Comparison of ENCODE assay signal across 16 cellular contexts in genomic region chr11:132838621-132839020, GRCh38.
A peak's percentile ranks its signal among the peaks of the same experiment; 100 is the strongest.
DNase-seq lines count a peak whose midpoint lies in the region; FAIRE-seq and TF ChIP-seq lines count a peak whose summit lies in the region.
"Had no signal": no experiment of that assay in that cellular context is flagged by ENCODE, and none has a peak within 500 bp of the region (broad histone marks: within the 10 kb centered on the region; RNA-seq: fewer than 3 reads in every experiment).

No MANE protein-coding gene starts in this region.

- H3K27me3 Mint-ChIP-seq in activated naive CD8-positive, alpha-beta T cell treated with anti-CD3 and anti-CD28 coated beads for 36 hours: no peaks in the 10 kb centered on the region
- H3K27me3 Mint-ChIP-seq: activated B cell treated with CpG ODN at 0.5 μM for 24 hours; activated naive CD8-positive, alpha-beta T cell treated with anti-CD3 and anti-CD28 coated beads, Interleukin-2, amount 10 ng/mL, durations not matched to agents 7 days and 5 days; natural killer cell treated with Interleukin-12 subunit alpha and Interleukin-12 subunit beta and Interleukin-15 and Interleukin-18, amount 100 ng/mL, for 72 hours had no signal

- no peak overlapping the region for H3K27ac Mint-ChIP-seq in activated naive CD8-positive, alpha-beta T cell treated with anti-CD3 and anti-CD28 coated beads for 36 hours
- H3K27ac Mint-ChIP-seq: activated B cell treated with CpG ODN at 0.5 μM for 24 hours; activated naive CD8-positive, alpha-beta T cell treated with anti-CD3 and anti-CD28 coated beads, Interleukin-2, amount 10 ng/mL, durations not matched to agents 7 days and 5 days; natural killer cell treated with Interleukin-12 subunit alpha and Interleukin-12 subunit beta and Interleukin-15 and Interleukin-18, amount 100 ng/mL, for 72 hours had no signal

- H3K79me1 ChIP-seq in mesendoderm (ENCODE audit: low read length): no peaks in the 10 kb centered on the region

- H3K36me3 Mint-ChIP-seq in activated naive CD8-positive, alpha-beta T cell treated with anti-CD3 and anti-CD28 coated beads for 36 hours: no peaks in the 10 kb centered on the region
- H3K36me3 Mint-ChIP-seq: activated naive CD8-positive, alpha-beta T cell treated with anti-CD3 and anti-CD28 coated beads, Interleukin-2, amount 10 ng/mL, durations not matched to agents 7 days and 5 days; natural killer cell treated with Interleukin-12 subunit alpha and Interleukin-12 subunit beta and Interleukin-15 and Interleukin-18, amount 100 ng/mL, for 72 hours had no signal

- H3K9ac ChIP-seq in mesendoderm (ENCODE audit: low read length) (no peak overlapping the region), MM.1S (ENCODE audit: low read length) (no peak overlapping the region)

- H3K9me2 ChIP-seq in MM.1S (replicated peaks; ENCODE audit: insufficient read depth, low read length): no peaks in the 10 kb centered on the region

- H3K36me3 ChIP-seq in mesendoderm (ENCODE audit: control insufficient read depth, insufficient read depth, low read length) (no peaks in the 10 kb centered on the region), small intestine (ENCODE audit: control insufficient read depth in 2 of 2, insufficient read depth in 2 of 2, low read length in 2 of 2) (no peaks in the 10 kb centered on the region), MM.1S (replicated peaks; ENCODE audit: insufficient read depth, low read length) (no peaks in the 10 kb centered on the region)
- H3K36me3 ChIP-seq: upper lobe of left lung had no signal

- no peaks in the 10 kb centered on the region for H3K4me1 Mint-ChIP-seq in activated naive CD8-positive, alpha-beta T cell treated with anti-CD3 and anti-CD28 coated beads for 36 hours
- H3K4me1 Mint-ChIP-seq: activated B cell treated with CpG ODN at 0.5 μM for 24 hours; activated naive CD8-positive, alpha-beta T cell treated with anti-CD3 and anti-CD28 coated beads, Interleukin-2, amount 10 ng/mL, durations not matched to agents 7 days and 5 days had no signal

- no peak overlapping the region for H4K5ac ChIP-seq in mesendoderm (ENCODE audit: low read length)

- H3K4me2 ChIP-seq in mesendoderm (ENCODE audit: low read length) (no peak overlapping the region), MM.1S (ENCODE audit: low read depth, low read length) (no peak overlapping the region)

- no CpG with 5 or more reads among the region's 6 CpGs for WGBS in mesendoderm (ENCODE audit: extremely low coverage, insufficient coverage, low lambda C conversion rate)
- 56 to 62% (median 61%) methylated on average over 6 of the region's 6 CpGs for WGBS in small intestine, 3 donors

- no peaks in the 10 kb centered on the region for H3K27me3 ChIP-seq in mesendoderm (ENCODE audit: insufficient read depth, low read length, poor library complexity)
- no peaks in the 10 kb centered on the region for H3K27me3 ChIP-seq in small intestine (ENCODE audit: control insufficient read depth in 2 of 2, insufficient read depth in 2 of 2, low read length in 2 of 2)
- no peaks in the 10 kb centered on the region for H3K27me3 ChIP-seq in MM.1S (replicated peaks; ENCODE audit: insufficient read depth, low read length)
- H3K27me3 ChIP-seq: upper lobe of left lung had no signal

- FAIRE-seq in small intestine (lab: Jason Lieb, UNC): no peak
- FAIRE-seq: GM12878 had no signal

- TF ChIP-seq CTCF in MM.1S (IDR thresholded peaks at IDR 0.05; ENCODE audit: low read length): no peak

- H3K4ac ChIP-seq in mesendoderm (ENCODE audit: low read depth, low read length): no peak overlapping the region

- no peak overlapping the region for H2BK120ac ChIP-seq in mesendoderm (ENCODE audit: low read depth, low read length)

- H2AFZ ChIP-seq in MM.1S (ENCODE audit: low read length): no peak overlapping the region

- DNase-seq in AG08396 (ENCODE audit: low spot score) (peak; percentile 7), M059J (ENCODE audit: low read depth) (peak; percentile 65), astrocyte of the hippocampus (ENCODE audit: low read depth, low spot score) (peak; percentile 61), mesendoderm (peak; percentile 18), small intestine (no peak), MM.1S (no peak), NCI-H2227 treated with DMSO at 0.1 percent for 48 hours (lab: John Stamatoyannopoulos, UW) (no peak)
- no peak for DNase-seq in activated naive CD8-positive, alpha-beta T cell treated with anti-CD3 and anti-CD28 coated beads for 36 hours
- DNase-seq: ACHN; activated B cell treated with CpG ODN at 0.5 μM for 24 hours; activated naive CD8-positive, alpha-beta T cell treated with anti-CD3 and anti-CD28 coated beads, Interleukin-2, amount 10 ng/mL, durations not matched to agents 7 days and 5 days; NCI-H1417 treated with DMSO at 0.1 percent for 48 hours; NCI-H748 treated with DMSO at 0.1 percent for 48 hours; upper lobe of left lung had no signal

- no peaks in the 10 kb centered on the region for H3K9me3 ChIP-seq in small intestine (ENCODE audit: control insufficient read depth, low read depth)
- no peaks in the 10 kb centered on the region for H3K9me3 ChIP-seq in MM.1S (replicated peaks; ENCODE audit: insufficient read depth, low read length)
- H3K9me3 ChIP-seq: upper lobe of left lung had no signal

- H3K18ac ChIP-seq in mesendoderm (ENCODE audit: low read length): peak overlapping the region; percentile 4

- H3K56ac ChIP-seq in mesendoderm (ENCODE audit: low read length): no peak overlapping the region

- H2BK5ac ChIP-seq in mesendoderm (ENCODE audit: low read length): no peak overlapping the region

- H2AK5ac ChIP-seq in mesendoderm (ENCODE audit: low read length): no peak overlapping the region

- no peak overlapping the region for H2BK15ac ChIP-seq in mesendoderm (replicated peaks; ENCODE audit: low read depth)

- H3F3A ChIP-seq in MM.1S (ENCODE audit: insufficient read depth, low read length): no peaks in the 10 kb centered on the region

- H3K4me3 ChIP-seq in mesendoderm (ENCODE audit: low read length): no peak overlapping the region
- no peak overlapping the region for H3K4me3 ChIP-seq in small intestine (ENCODE audit: low read depth in 1 of 2, low read length in 2 of 2)
- H3K4me3 ChIP-seq in MM.1S (ENCODE audit: low read length): no peak overlapping the region
- H3K4me3 ChIP-seq: GM12878, upper lobe of left lung had no signal

- no peak overlapping the region for H4K8ac ChIP-seq in mesendoderm (ENCODE audit: low read depth, low read length)

- H3K4me1 ChIP-seq in mesendoderm (ENCODE audit: control insufficient read depth, low read depth, low read length) (no peaks in the 10 kb centered on the region), small intestine (ENCODE audit: control insufficient read depth in 2 of 2, insufficient read depth in 1 of 2, low read depth in 1 of 2, low read length in 1 of 2) (no peaks in the 10 kb centered on the region), MM.1S (ENCODE audit: low read length) (no peaks in the 10 kb centered on the region)
- H3K4me1 ChIP-seq: upper lobe of left lung had no signal

- H3K27ac ChIP-seq in mesendoderm (ENCODE audit: low read depth, low read length) (no peak overlapping the region), small intestine (ENCODE audit: low read depth in 1 of 2, low read length in 1 of 2) (no peak overlapping the region), MM.1S (ENCODE audit: low read length) (no peak overlapping the region)
- H3K27ac ChIP-seq: upper lobe of left lung had no signal

- H3K9me3 Mint-ChIP-seq in activated naive CD8-positive, alpha-beta T cell treated with anti-CD3 and anti-CD28 coated beads for 36 hours: no peaks in the 10 kb centered on the region

- H4K20me1 ChIP-seq in MM.1S (ENCODE audit: insufficient read depth, low read length): no peaks in the 10 kb centered on the region

- H3K23ac ChIP-seq in mesendoderm (ENCODE audit: low read length): no peak overlapping the region

- H3K79me2 ChIP-seq in mesendoderm (ENCODE audit: control insufficient read depth, insufficient read depth, low read length) (no peaks in the 10 kb centered on the region), MM.1S (ENCODE audit: low read length) (no peaks in the 10 kb centered on the region)

- no peak overlapping the region for H3K4me3 Mint-ChIP-seq in activated naive CD8-positive, alpha-beta T cell treated with anti-CD3 and anti-CD28 coated beads for 36 hours
- H3K4me3 Mint-ChIP-seq: activated B cell treated with CpG ODN at 0.5 μM for 24 hours; activated naive CD8-positive, alpha-beta T cell treated with anti-CD3 and anti-CD28 coated beads, Interleukin-2, amount 10 ng/mL, durations not matched to agents 7 days and 5 days; natural killer cell treated with Interleukin-12 subunit alpha and Interleukin-12 subunit beta and Interleukin-15 and Interleukin-18, amount 100 ng/mL, for 72 hours had no signal

Comparison
In these comparisons a context has a peak if more than half of its experiments do, and no peak if none do; other contexts are left out.
1. DNase-seq: peak in AG08396 (single experiment), M059J (single experiment), astrocyte of the hippocampus (single experiment) and mesendoderm (single experiment); none in small intestine (single experiment), activated naive CD8-positive, alpha-beta T cell treated with anti-CD3 and anti-CD28 coated beads for 36 hours (single experiment), MM.1S (single experiment) and NCI-H2227 treated with DMSO at 0.1 percent for 48 hours (single experiment).